11 cellular contexts compared by ENCODE assay signal in the genomic region with DNA sequence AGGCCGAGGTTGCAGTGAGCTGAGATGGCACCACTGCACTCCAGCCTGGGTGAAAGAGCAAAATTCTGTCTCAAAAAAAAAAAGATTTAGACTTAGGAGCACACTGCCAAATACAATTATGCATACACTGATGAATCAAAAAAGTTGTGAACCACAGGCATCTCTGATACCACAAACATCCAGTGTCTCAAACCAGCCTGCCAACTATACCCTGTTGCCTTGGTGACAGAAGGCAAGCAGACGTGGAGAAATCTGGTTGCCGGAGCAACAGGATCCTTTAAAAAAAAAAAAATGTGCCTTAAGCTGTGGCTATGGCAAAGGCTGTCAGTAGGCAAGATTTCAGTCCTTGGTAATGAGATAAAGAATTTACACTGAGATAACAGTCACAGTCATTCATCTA.
DNase-seq lines count a peak whose midpoint lies in the region; ATAC-seq and TF ChIP-seq lines count a peak whose summit lies in the region.
"Had no signal": no experiment of that assay in that cellular context is flagged by ENCODE, and none has a peak within 500 bp of the region (broad histone marks: within the 10 kb centered on the region; RNA-seq: fewer than 3 reads in every experiment).

No MANE protein-coding gene starts in this region.

- intact Hi-C loops in posterior vena cava (cut with DNase I) = no loop called here

- H3K4me3 ChIP-seq in Peyer's patch = no peak overlapping the region
- H3K4me3 ChIP-seq: mucosa of descending colon had no signal

- TF ChIP-seq CTCF in Peyer's patch (IDR thresholded peaks at IDR 0.05) = no peak

- TF ChIP-seq POLR2A in Peyer's patch (IDR thresholded peaks at IDR 0.05) = no peak

- H3K27ac ChIP-seq in Peyer's patch = no peak overlapping the region

- H3K4me3 Mint-ChIP-seq in effector memory CD8-positive, alpha-beta T cell = no peak overlapping the region
- H3K4me3 Mint-ChIP-seq: CD14-positive monocyte had no signal

- H3K4me1 ChIP-seq in Peyer's patch = no peaks in the 10 kb centered on the region

- H3K9me3 Mint-ChIP-seq in effector memory CD8-positive, alpha-beta T cell = no peaks in the 10 kb centered on the region

- H3K36me3 Mint-ChIP-seq in effector memory CD8-positive, alpha-beta T cell (ENCODE audit: insufficient read depth) = no peaks in the 10 kb centered on the region
- H3K36me3 Mint-ChIP-seq: CD14-positive monocyte had no signal

- H3K9me3 ChIP-seq in Peyer's patch = no peaks in the 10 kb centered on the region
- H3K9me3 ChIP-seq: mucosa of descending colon had no signal

- H3K27me3 Mint-ChIP-seq in effector memory CD8-positive, alpha-beta T cell = peaks cover 0 to 7% of the 10 kb centered on the region in 2 donors

- no peaks in the 10 kb centered on the region for H3K4me1 Mint-ChIP-seq in effector memory CD8-positive, alpha-beta T cell (ENCODE audit: low read depth in 2 of 2)

- DNase-seq in ACHN = peak; percentile 47
- peak; percentile 84 for DNase-seq in HS-5 (ENCODE audit: low read depth)
- DNase-seq in amniotic stem cell (lab: John Stamatoyannopoulos, UW) = peak; percentile 96
- peak; percentile 16 for DNase-seq in iPS-NIHi11 (ENCODE audit: low spot score)
- DNase-seq in NK-92 (lab: John Stamatoyannopoulos, UW; ENCODE audit: unreplicated experiment) = no peak
- DNase-seq in posterior vena cava (ENCODE audit: low spot score) = no peak
- no peak for DNase-seq in effector memory CD8-positive, alpha-beta T cell
- no peak for DNase-seq in Peyer's patch
- DNase-seq: effector CD8-positive, alpha-beta T cell; mucosa of descending colon had no signal

- no peak for ATAC-seq in effector memory CD8-positive, alpha-beta T cell (replicated peaks)
- ATAC-seq: mucosa of descending colon had no signal

- in situ Hi-C loops in ACHN (cut with HindIII; ENCODE audit: low pct_ligation_motif_present, low pct_unique_long_range_greater_than_20kb, low sequenced_read_pairs) = no loop called here

- no peaks in the 10 kb centered on the region for H3K36me3 ChIP-seq in Peyer's patch

- no peaks in the 10 kb centered on the region for H3K27me3 ChIP-seq in Peyer's patch

- H3K27ac Mint-ChIP-seq in effector memory CD8-positive, alpha-beta T cell = no peak overlapping the region
- H3K27ac Mint-ChIP-seq: CD14-positive monocyte had no signal

Comparison
In these comparisons a context has a peak if more than half of its experiments do, and no peak if none do; other contexts are left out.
1. DNase-seq: peak in ACHN (single experiment), HS-5 (single experiment), amniotic stem cell (single experiment) and iPS-NIHi11 (single experiment); none in NK-92 (single experiment), posterior vena cava (single experiment), effector memory CD8-positive, alpha-beta T cell (0 of 3) and Peyer's patch (0 of 3).